Comparison of ENCODE assay signal across 9 cellular contexts in the genomic region with DNA sequence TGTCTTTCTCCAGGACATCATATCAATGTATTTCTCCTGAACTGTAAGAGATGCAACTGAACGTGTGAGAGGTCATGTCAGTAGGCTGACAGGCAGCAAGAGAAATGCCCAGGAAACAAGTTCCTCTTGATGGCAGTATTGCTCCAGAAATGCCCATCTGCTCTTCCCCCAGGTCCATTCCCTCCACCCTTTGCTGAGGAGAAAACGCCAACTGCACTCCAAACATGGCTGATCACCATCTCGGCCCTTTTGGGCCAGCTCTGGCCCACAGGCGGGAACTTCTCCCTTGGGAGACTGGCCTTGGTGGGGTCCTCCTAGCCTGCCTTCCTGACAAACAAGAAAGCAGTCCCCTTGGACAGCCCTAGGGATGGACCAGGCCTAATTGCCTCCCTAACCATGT.
DNase-seq lines count a peak whose midpoint lies in the region; ATAC-seq and TF ChIP-seq lines count a peak whose summit lies in the region.
"Had no signal": no experiment of that assay in that cellular context is flagged by ENCODE, and none has a peak within 500 bp of the region (broad histone marks: within the 10 kb centered on the region; RNA-seq: fewer than 3 reads in every experiment).

No MANE protein-coding gene starts in this region.

- no peak for TF ChIP-seq POLR2A in esophagus squamous epithelium (IDR thresholded peaks at IDR 0.05)

- no peak overlapping the region for H3K4me3 Mint-ChIP-seq in CD14-positive monocyte
- H3K4me3 Mint-ChIP-seq: activated naive CD8-positive, alpha-beta T cell treated with anti-CD3 and anti-CD28 coated beads, Interleukin-2, amount 10 ng/mL, durations not matched to agents 7 days and 5 days had no signal

- H3K27me3 Mint-ChIP-seq in CD14-positive monocyte (ENCODE audit: low read depth in 3 of 3) = peaks cover 0 to 15% (median 0%) of the 10 kb centered on the region in 3 donors
- H3K27me3 Mint-ChIP-seq: activated naive CD8-positive, alpha-beta T cell treated with anti-CD3 and anti-CD28 coated beads, Interleukin-2, amount 10 ng/mL, durations not matched to agents 7 days and 5 days had no signal

- H3K4me3 ChIP-seq in HEK293 (ENCODE audit: low read depth, low read length) (no peak overlapping the region), esophagus squamous epithelium (no peak overlapping the region)

- CTCF ChIA-PET in HEK293 (lab: Yijun Ruan, JAX) = interaction anchor here (0.6 kb wide), 2 partner anchors 58 to 1605 kb away, joined by 3 to 4 read pairs; no protein-coding TSS in a partner anchor

- peaks cover 29 to 77% (median 45%) of the 10 kb centered on the region in 7 donors for H3K9me3 Mint-ChIP-seq in CD14-positive monocyte

- H3K9me3 ChIP-seq in HEK293 (ENCODE audit: control insufficient read depth, insufficient read depth, low read depth, low read length) (no peaks in the 10 kb centered on the region), esophagus squamous epithelium (peaks cover 0 to 46% (median 3%) of the 10 kb centered on the region in 3 donors)

- no peaks in the 10 kb centered on the region for H3K27me3 ChIP-seq in esophagus squamous epithelium

- peak; percentile 91 for TF ChIP-seq CTCF in HEK293 (tag by site-specific recombination; IDR thresholded peaks at IDR 0.05)
- no peak for TF ChIP-seq CTCF in CD14-positive monocyte (IDR thresholded peaks at IDR 0.05)
- peak in 2 of 6 experiments; percentile 31 to 33 for TF ChIP-seq CTCF in esophagus squamous epithelium (IDR thresholded peaks at IDR 0.05)

- ATAC-seq in HG03565 (IDR thresholded peaks at IDR 0.05; ENCODE audit: unreplicated experiment) = no peak
- ATAC-seq in stimulated activated naive CD8-positive, alpha-beta T cell treated with anti-CD3 and anti-CD28 coated beads, Interleukin-15, Interleukin-2, amounts not matched to agents 100 U/mL and 50 U/mL, for 24 hours = no peak

- H3K4me1 ChIP-seq in HEK293 (ENCODE audit: control insufficient read depth, insufficient read depth, low read length) (no peaks in the 10 kb centered on the region), esophagus squamous epithelium (peaks cover 0 to 11% (median 4%) of the 10 kb centered on the region in 3 donors)

- WGBS in esophagus squamous epithelium, 2 donors = 33% methylated on average over 4 of the region's 4 CpGs; no CpG with 5 or more reads in 1 of the 2 donors

- H3K27ac ChIP-seq in HEK293 (ENCODE audit: extremely low read depth, low read depth, low read length) (no peak overlapping the region), esophagus squamous epithelium (no peak overlapping the region)

- DNase-seq in DMS114 treated with DMSO at 0.1 percent for 48 hours (lab: John Stamatoyannopoulos, UW; ENCODE audit: unreplicated experiment) (peak; percentile 3), NOMO-1 (lab: John Stamatoyannopoulos, UW; ENCODE audit: unreplicated experiment in 2 of 2) (peak; percentile 44), inferior parietal cortex (ENCODE audit: extremely low spot score) (peak; percentile 57), CD14-positive monocyte (ENCODE audit: low spot score) (no peak), esophagus squamous epithelium (lab: John Stamatoyannopoulos, UW) (no peak)
- no peak for DNase-seq in stimulated activated naive CD8-positive, alpha-beta T cell treated with anti-CD3 and anti-CD28 coated beads, Interleukin-15, Interleukin-2, amounts not matched to agents 100 U/mL and 50 U/mL, for 24 hours
- DNase-seq: activated naive CD8-positive, alpha-beta T cell treated with anti-CD3 and anti-CD28 coated beads, Interleukin-2, amount 10 ng/mL, durations not matched to agents 7 days and 5 days had no signal

- peaks cover 0 to 7% of the 10 kb centered on the region in 2 experiments; a peak in 1 of 3 replicates for H3K36me3 ChIP-seq in HEK293 (ENCODE audit: control insufficient read depth in 2 of 2, insufficient read depth in 1 of 2, low read length in 2 of 2)
- peaks cover 0 to 12% (median 0%) of the 10 kb centered on the region in 3 donors for H3K36me3 ChIP-seq in esophagus squamous epithelium

- POLR2A ChIA-PET in HEK293 (lab: Yijun Ruan, JAX) = no interaction called here

- intact Hi-C loops in CD14-positive monocyte (cut with micrococcal nuclease) (no loop called here), esophagus squamous epithelium (cut with DNase I) (no loop called here)

- H3K4me1 Mint-ChIP-seq in CD14-positive monocyte = no peaks in the 10 kb centered on the region
- H3K4me1 Mint-ChIP-seq: activated naive CD8-positive, alpha-beta T cell treated with anti-CD3 and anti-CD28 coated beads, Interleukin-2, amount 10 ng/mL, durations not matched to agents 7 days and 5 days had no signal

- H3K27ac Mint-ChIP-seq in CD14-positive monocyte = no peak overlapping the region
- H3K27ac Mint-ChIP-seq: activated naive CD8-positive, alpha-beta T cell treated with anti-CD3 and anti-CD28 coated beads, Interleukin-2, amount 10 ng/mL, durations not matched to agents 7 days and 5 days had no signal

- no peaks in the 10 kb centered on the region for H3K36me3 Mint-ChIP-seq in CD14-positive monocyte
- H3K36me3 Mint-ChIP-seq: activated naive CD8-positive, alpha-beta T cell treated with anti-CD3 and anti-CD28 coated beads, Interleukin-2, amount 10 ng/mL, durations not matched to agents 7 days and 5 days had no signal

TF ChIP-seq in HEK293, 187 proteins besides CTCF, POLR2A, EP300 and RAD21 (continues in another document):
- TF ChIP-seq, protein P1, sequence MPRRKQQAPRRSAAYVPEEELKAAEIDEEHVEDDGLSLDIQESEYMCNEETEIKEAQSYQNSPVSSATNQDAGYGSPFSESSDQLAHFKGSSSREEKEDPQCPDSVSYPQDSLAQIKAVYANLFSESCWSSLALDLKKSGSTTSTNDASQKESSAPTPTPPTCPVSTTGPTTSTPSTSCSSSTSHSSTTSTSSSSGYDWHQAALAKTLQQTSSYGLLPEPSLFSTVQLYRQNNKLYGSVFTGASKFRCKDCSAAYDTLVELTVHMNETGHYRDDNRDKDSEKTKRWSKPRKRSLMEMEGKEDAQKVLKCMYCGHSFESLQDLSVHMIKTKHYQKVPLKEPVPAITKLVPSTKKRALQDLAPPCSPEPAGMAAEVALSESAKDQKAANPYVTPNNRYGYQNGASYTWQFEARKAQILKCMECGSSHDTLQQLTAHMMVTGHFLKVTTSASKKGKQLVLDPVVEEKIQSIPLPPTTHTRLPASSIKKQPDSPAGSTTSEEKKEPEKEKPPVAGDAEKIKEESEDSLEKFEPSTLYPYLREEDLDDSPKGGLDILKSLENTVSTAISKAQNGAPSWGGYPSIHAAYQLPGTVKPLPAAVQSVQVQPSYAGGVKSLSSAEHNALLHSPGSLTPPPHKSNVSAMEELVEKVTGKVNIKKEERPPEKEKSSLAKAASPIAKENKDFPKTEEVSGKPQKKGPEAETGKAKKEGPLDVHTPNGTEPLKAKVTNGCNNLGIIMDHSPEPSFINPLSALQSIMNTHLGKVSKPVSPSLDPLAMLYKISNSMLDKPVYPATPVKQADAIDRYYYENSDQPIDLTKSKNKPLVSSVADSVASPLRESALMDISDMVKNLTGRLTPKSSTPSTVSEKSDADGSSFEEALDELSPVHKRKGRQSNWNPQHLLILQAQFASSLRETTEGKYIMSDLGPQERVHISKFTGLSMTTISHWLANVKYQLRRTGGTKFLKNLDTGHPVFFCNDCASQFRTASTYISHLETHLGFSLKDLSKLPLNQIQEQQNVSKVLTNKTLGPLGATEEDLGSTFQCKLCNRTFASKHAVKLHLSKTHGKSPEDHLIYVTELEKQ (tag by site-specific recombination; IDR thresholded peaks at IDR 0.05; ENCODE audit: borderline replicate concordance) = no peak
- TF ChIP-seq ZBTB48 (tag by site-specific recombination; IDR thresholded peaks at IDR 0.05) (no peak), ZNF157 (tag by site-specific recombination; IDR thresholded peaks at IDR 0.05) (no peak), ZNF544 (tag by site-specific recombination; IDR thresholded peaks at IDR 0.05) (no peak), ZFP41 (tag by site-specific recombination; IDR thresholded peaks at IDR 0.05; ENCODE audit: borderline replicate concordance) (no peak), ZNF404 (tag by site-specific recombination; IDR thresholded peaks at IDR 0.05) (no peak), ZNF174 (tag by site-specific recombination; IDR thresholded peaks at IDR 0.05) (no peak)
- TF ChIP-seq, protein P2, sequence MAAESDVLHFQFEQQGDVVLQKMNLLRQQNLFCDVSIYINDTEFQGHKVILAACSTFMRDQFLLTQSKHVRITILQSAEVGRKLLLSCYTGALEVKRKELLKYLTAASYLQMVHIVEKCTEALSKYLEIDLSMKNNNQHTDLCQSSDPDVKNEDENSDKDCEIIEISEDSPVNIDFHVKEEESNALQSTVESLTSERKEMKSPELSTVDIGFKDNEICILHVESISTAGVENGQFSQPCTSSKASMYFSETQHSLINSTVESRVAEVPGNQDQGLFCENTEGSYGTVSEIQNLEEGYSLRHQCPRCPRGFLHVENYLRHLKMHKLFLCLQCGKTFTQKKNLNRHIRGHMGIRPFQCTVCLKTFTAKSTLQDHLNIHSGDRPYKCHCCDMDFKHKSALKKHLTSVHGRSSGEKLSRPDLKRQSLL (tag by site-specific recombination; IDR thresholded peaks at IDR 0.05) = no peak

Comparison
In these comparisons a context has a peak if more than half of its experiments do, and no peak if none do; other contexts are left out.
1. DNase-seq: peak in DMS114 treated with DMSO at 0.1 percent for 48 hours (single experiment), NOMO-1 (2 of 2) and inferior parietal cortex (single experiment); none in CD14-positive monocyte (single experiment), stimulated activated naive CD8-positive, alpha-beta T cell treated with anti-CD3 and anti-CD28 coated beads, Interleukin-15, Interleukin-2, amounts not matched to agents 100 U/mL and 50 U/mL, for 24 hours (single experiment) and esophagus squamous epithelium (single experiment).